Comparison of ENCODE assay signal across 22 cellular contexts in genomic region chr1:164137273-164137947, GRCh38.
A peak's percentile ranks its signal among the peaks of the same experiment; 100 is the strongest.
DNase-seq lines count a peak whose midpoint lies in the region; ATAC-seq, FAIRE-seq and TF ChIP-seq lines count a peak whose summit lies in the region.
"Had no signal": no experiment of that assay in that cellular context is flagged by ENCODE, and none has a peak within 500 bp of the region (broad histone marks: within the 10 kb centered on the region; RNA-seq: fewer than 3 reads in every experiment).

No MANE protein-coding gene starts in this region.

- no peak for DNase-seq in D721Med (ENCODE audit: insufficient read length, low spot score)
- peak; percentile 96 for DNase-seq in NCI-H1105 treated with DMSO at 0.1 percent for 48 hours (lab: John Stamatoyannopoulos, UW)
- DNase-seq in NCI-H2227 treated with DMSO at 0.1 percent for 48 hours (lab: John Stamatoyannopoulos, UW): peak; percentile 95
- no peak for DNase-seq in activated naive CD8-positive, alpha-beta T cell treated with anti-CD3 and anti-CD28 coated beads for 36 hours
- no peak for DNase-seq in NAMALWA (ENCODE audit: low spot score)
- no peak for DNase-seq in RPMI8226
- DNase-seq: activated CD4-positive, alpha-beta T cell treated with anti-CD3 and anti-CD28 coated beads, Interleukin-2, amount 10 ng/mL, durations not matched to agents 7 days and 5 days; activated CD8-positive, alpha-beta memory T cell treated with anti-CD3 and anti-CD28 coated beads, Interleukin-2, amount 50 U/mL, for 4 hours; activated gamma-delta T cell treated with Interleukin-2 at 50 U/mL for 16 hours; amygdala; effector memory CD4-positive, alpha-beta T cell; GF-D8; left ventricle myocardium superior; occipital lobe; stimulated activated naive CD8-positive, alpha-beta T cell treated with anti-CD3 and anti-CD28 coated beads, Interleukin-15, Interleukin-2, amounts not matched to agents 100 U/mL and 50 U/mL, for 24 hours; SW 1271 had no signal

- TF ChIP-seq CTCF in D721Med (IDR thresholded peaks at IDR 0.05; ENCODE audit: insufficient read depth, missing control alignments): no peak

- ATAC-seq in HG02610 (IDR thresholded peaks at IDR 0.05; ENCODE audit: unreplicated experiment) (peak; percentile 50), GM18907 (IDR thresholded peaks at IDR 0.05; ENCODE audit: unreplicated experiment) (no peak)
- ATAC-seq: left ventricle myocardium superior; sciatic nerve; stimulated activated naive CD8-positive, alpha-beta T cell treated with anti-CD3 and anti-CD28 coated beads, Interleukin-15, Interleukin-2, amounts not matched to agents 100 U/mL and 50 U/mL, for 24 hours had no signal

- peak; percentile 29 for FAIRE-seq in D721Med (lab: Jason Lieb, UNC)
- FAIRE-seq: A204.1, TTC549 had no signal

- H3K36me3 Mint-ChIP-seq in activated naive CD8-positive, alpha-beta T cell treated with anti-CD3 and anti-CD28 coated beads for 36 hours: no peaks in the 10 kb centered on the region
- H3K36me3 Mint-ChIP-seq: type B pancreatic cell had no signal

- peaks cover 1% of the 10 kb centered on the region for H3K9me3 Mint-ChIP-seq in activated naive CD8-positive, alpha-beta T cell treated with anti-CD3 and anti-CD28 coated beads for 36 hours
- H3K9me3 Mint-ChIP-seq: type B pancreatic cell had no signal

- no peaks in the 10 kb centered on the region for H3K27me3 Mint-ChIP-seq in activated naive CD8-positive, alpha-beta T cell treated with anti-CD3 and anti-CD28 coated beads for 36 hours
- H3K27me3 Mint-ChIP-seq: activated CD4-positive, alpha-beta T cell treated with anti-CD3 and anti-CD28 coated beads, Interleukin-2, amount 10 ng/mL, durations not matched to agents 7 days and 5 days; type B pancreatic cell had no signal

- no peak overlapping the region for H3K27ac Mint-ChIP-seq in activated naive CD8-positive, alpha-beta T cell treated with anti-CD3 and anti-CD28 coated beads for 36 hours
- H3K27ac Mint-ChIP-seq: activated CD4-positive, alpha-beta T cell treated with anti-CD3 and anti-CD28 coated beads, Interleukin-2, amount 10 ng/mL, durations not matched to agents 7 days and 5 days; type B pancreatic cell had no signal

- H3K4me1 Mint-ChIP-seq in activated naive CD8-positive, alpha-beta T cell treated with anti-CD3 and anti-CD28 coated beads for 36 hours: no peaks in the 10 kb centered on the region
- H3K4me1 Mint-ChIP-seq: activated CD4-positive, alpha-beta T cell treated with anti-CD3 and anti-CD28 coated beads, Interleukin-2, amount 10 ng/mL, durations not matched to agents 7 days and 5 days had no signal

- H3K4me3 Mint-ChIP-seq in activated naive CD8-positive, alpha-beta T cell treated with anti-CD3 and anti-CD28 coated beads for 36 hours: no peak overlapping the region
- H3K4me3 Mint-ChIP-seq: activated CD4-positive, alpha-beta T cell treated with anti-CD3 and anti-CD28 coated beads, Interleukin-2, amount 10 ng/mL, durations not matched to agents 7 days and 5 days; type B pancreatic cell had no signal

Comparison
In these comparisons a context has a peak if more than half of its experiments do, and no peak if none do; other contexts are left out.
1. DNase-seq: peak in NCI-H1105 treated with DMSO at 0.1 percent for 48 hours (single experiment) and NCI-H2227 treated with DMSO at 0.1 percent for 48 hours (single experiment); none in D721Med (single experiment), activated naive CD8-positive, alpha-beta T cell treated with anti-CD3 and anti-CD28 coated beads for 36 hours (single experiment), NAMALWA (single experiment) and RPMI8226 (single experiment).